ENCODE assay signal across 11 cellular contexts in the genomic region with DNA sequence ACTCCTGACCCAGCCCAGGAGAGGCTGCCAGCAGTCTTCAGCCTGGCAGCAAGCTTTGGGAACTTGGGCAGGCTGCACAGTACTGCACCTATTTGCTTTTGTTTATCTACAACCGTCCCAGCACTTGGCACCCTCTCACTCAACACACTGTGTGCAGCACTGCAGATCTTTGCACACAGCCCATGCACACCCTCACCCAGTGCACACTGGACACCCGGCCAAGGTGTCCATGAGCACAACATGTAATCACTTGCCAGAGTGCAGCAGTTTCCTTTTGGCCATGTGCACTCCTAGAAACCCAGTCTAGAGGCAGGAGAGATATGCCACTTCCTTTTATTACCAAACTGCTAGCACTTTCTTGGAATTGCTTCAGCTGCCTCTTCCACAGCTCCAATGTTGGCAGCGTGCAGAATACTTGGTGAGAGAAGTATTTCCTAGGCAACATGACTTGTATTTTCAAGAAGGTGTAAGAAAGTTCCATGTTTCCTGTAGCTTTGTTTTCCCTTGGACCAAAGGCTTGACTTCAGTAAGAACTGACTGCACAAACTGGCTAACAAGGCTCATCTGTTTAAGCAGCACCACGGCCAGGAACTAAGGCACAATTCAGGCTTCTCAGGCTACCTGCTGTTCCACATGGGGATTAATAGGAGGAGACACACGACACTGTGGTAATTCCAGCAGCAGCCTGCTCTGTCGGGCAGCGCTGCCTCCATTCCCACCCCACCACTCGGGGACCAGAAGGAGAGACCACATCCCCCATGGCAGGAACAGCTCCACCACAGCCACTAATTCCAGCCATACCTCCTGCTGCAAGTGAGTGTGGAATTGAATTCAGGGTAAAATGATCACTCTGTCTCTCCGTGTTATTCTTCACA. TPM values are rescaled to one million over a fixed set of nuclear protein-coding genes. Genes with fewer than 3 reads are reported as not detected.
A peak's percentile ranks its signal among the peaks of the same experiment; 100 is the strongest.
DNase-seq lines count a peak whose midpoint lies in the region; ATAC-seq, FAIRE-seq and TF ChIP-seq lines count a peak whose summit lies in the region.
"Had no signal": no experiment of that assay in that cellular context is flagged by ENCODE, and none has a peak within 500 bp of the region (broad histone marks: within the 10 kb centered on the region; RNA-seq: fewer than 3 reads in every experiment).

No MANE protein-coding gene starts in this region.

- in situ Hi-C loops in brain microvascular endothelial cell (cut with HindIII; ENCODE audit: low pct_ligation_motif_present, low sequenced_read_pairs), result no loop called here

- H3K4me3 ChIP-seq in brain microvascular endothelial cell (ENCODE audit: low read depth, low read length) (no peak overlapping the region), subcutaneous abdominal adipose tissue (ENCODE audit: low read depth in 1 of 5, low read length in 5 of 5) (peak overlapping the region in 3 of 5 donors; percentile 34 to 40 (median 37))

- DNase-seq in NCI-H146 treated with DMSO at 0.1 percent for 48 hours (lab: John Stamatoyannopoulos, UW; ENCODE audit: unreplicated experiment) (peak; percentile 11), brain microvascular endothelial cell (no peak), kidney tubule cell (ENCODE audit: low spot score) (peak; percentile 10), posterior cingulate gyrus (no peak), frontal cortex (ENCODE audit: low spot score in 2 of 2) (no peak)
- DNase-seq: activated CD4-positive, alpha-beta T cell treated with anti-CD3 and anti-CD28 coated beads for 4 hours; naive thymus-derived CD4-positive, alpha-beta T cell; NCI-H2081 treated with DMSO at 0.1 percent for 48 hours had no signal

- no peak for ATAC-seq in HG03521 (IDR thresholded peaks at IDR 0.05; ENCODE audit: unreplicated experiment)
- no peak for ATAC-seq in HG02852 (IDR thresholded peaks at IDR 0.05; ENCODE audit: unreplicated experiment)
- ATAC-seq: naive thymus-derived CD4-positive, alpha-beta T cell had no signal

- no peak for FAIRE-seq in frontal cortex (lab: Jason Lieb, UNC)

- H3K27me3 ChIP-seq in brain microvascular endothelial cell (replicated peaks) (no peaks in the 10 kb centered on the region), subcutaneous abdominal adipose tissue (ENCODE audit: control insufficient read depth in 5 of 5, insufficient read depth in 4 of 5, low read length in 5 of 5) (no peaks in the 10 kb centered on the region)

- H3K4me1 ChIP-seq in subcutaneous abdominal adipose tissue (ENCODE audit: control insufficient read depth in 5 of 5, insufficient read depth in 5 of 5, low read length in 5 of 5), result peaks cover 5 to 36% (median 29%) of the 10 kb centered on the region in 5 donors

- peak; percentile 5 for TF ChIP-seq CTCF in brain microvascular endothelial cell (IDR thresholded peaks at IDR 0.05; ENCODE audit: low read depth, low read length, missing control alignments)

- no peaks in the 10 kb centered on the region for H3K36me3 ChIP-seq in brain microvascular endothelial cell (replicated peaks)
- H3K36me3 ChIP-seq in subcutaneous abdominal adipose tissue (ENCODE audit: control insufficient read depth in 5 of 5, insufficient read depth in 5 of 5, low read length in 5 of 5), result no peaks in the 10 kb centered on the region

- intact Hi-C loops in posterior cingulate gyrus (cut with DNase I), result no loop called here

- H3K27ac ChIP-seq in brain microvascular endothelial cell (no peak overlapping the region), subcutaneous abdominal adipose tissue (ENCODE audit: low read depth, low read length) (peak overlapping the region; percentile 13)

- H3K9ac ChIP-seq in subcutaneous abdominal adipose tissue (ENCODE audit: low read length in 5 of 5), result peak overlapping the region in 2 of 5 donors; percentile 13 to 49

- H3K9me3 ChIP-seq in subcutaneous abdominal adipose tissue (ENCODE audit: control insufficient read depth in 5 of 5, low read length in 5 of 5), result no peaks in the 10 kb centered on the region

RNA-seq across cellular contexts. Expression of a gene that starts 15.3 kb away (rescaled TPM):
- total RNA-seq in frontal cortex, result 7.3 TPM

RNA-seq across cellular contexts. Expression of a gene that starts 16.3 kb away (rescaled TPM):
- 20.8 TPM for total RNA-seq in frontal cortex

RNA-seq across cellular contexts. Expression of a gene that starts 28.6 kb away (rescaled TPM):
- total RNA-seq in frontal cortex, result 22.8 TPM

Comparison
In these comparisons a context has a peak if more than half of its experiments do, and no peak if none do; other contexts are left out.
1. DNase-seq: peak in NCI-H146 treated with DMSO at 0.1 percent for 48 hours (single experiment) and kidney tubule cell (single experiment); none in brain microvascular endothelial cell (single experiment), posterior cingulate gyrus (0 of 10) and frontal cortex (0 of 2).